ENCODE assay signal across 14 cellular contexts in genomic region chr16:85667841-85668413, GRCh38. TPM values are rescaled to one million over a fixed set of nuclear protein-coding genes. Genes with fewer than 3 reads are reported as not detected.
DNase-seq lines count a peak whose midpoint lies in the region; ATAC-seq and TF ChIP-seq lines count a peak whose summit lies in the region.
"Had no signal": no experiment of that assay in that cellular context is flagged by ENCODE, and none has a peak within 500 bp of the region (broad histone marks: within the 10 kb centered on the region; RNA-seq: fewer than 3 reads in every experiment).

No MANE protein-coding gene starts in this region.

- H3K4me1 ChIP-seq in Caco-2 (no peaks in the 10 kb centered on the region), HCT116 (ENCODE audit: control insufficient read depth in 1 of 2, insufficient read depth in 2 of 2, low read length in 2 of 2) (no peaks in the 10 kb centered on the region), osteoblast (ENCODE audit: insufficient read depth, low read length) (no peaks in the 10 kb centered on the region), SJCRH30 (no peaks in the 10 kb centered on the region)
- H3K4me1 ChIP-seq: SJSA1 had no signal

- H3K9me3 ChIP-seq in Caco-2 (no peaks in the 10 kb centered on the region), HCT116 (ENCODE audit: control insufficient read depth in 1 of 2, insufficient read depth in 1 of 2, low read depth in 1 of 2, low read length in 2 of 2) (no peaks in the 10 kb centered on the region), osteoblast (ENCODE audit: low read depth, low read length) (no peaks in the 10 kb centered on the region), SJCRH30 (replicated peaks) (no peaks in the 10 kb centered on the region)
- H3K9me3 ChIP-seq: SJSA1 had no signal

- H3K4me2 ChIP-seq in HCT116 (ENCODE audit: low read length) (no peak overlapping the region), osteoblast (ENCODE audit: insufficient read depth, low read length) (no peak overlapping the region)

- no peak overlapping the region for H3K9ac ChIP-seq in HCT116 (ENCODE audit: low read length)

- no peak overlapping the region for H3K27ac ChIP-seq in HCT116 (ENCODE audit: low read depth, low read length)
- H3K27ac ChIP-seq in osteoblast (ENCODE audit: low read depth, low read length): no peak overlapping the region
- H3K27ac ChIP-seq in SJCRH30: no peak overlapping the region
- H3K27ac ChIP-seq: SJSA1 had no signal

- no peak for TF ChIP-seq POLR2A in HCT116 (IDR thresholded peaks at IDR 0.05; ENCODE audit: borderline replicate concordance, extremely low read depth, insufficient read depth, insufficient read length)

- H4K20me1 ChIP-seq in HCT116 (ENCODE audit: insufficient read depth) (peaks cover 4% of the 10 kb centered on the region; the same call in 1 of the 2 replicates), osteoblast (ENCODE audit: insufficient read depth, low read length) (peaks cover 34% of the 10 kb centered on the region)

- H3K36me3 ChIP-seq in Caco-2 (ENCODE audit: control insufficient read depth, insufficient read depth, low read length): peaks cover 23% of the 10 kb centered on the region
- peaks cover 70 to 83% of the 10 kb centered on the region in 2 experiments; a peak in 3 of 4 replicates for H3K36me3 ChIP-seq in HCT116 (ENCODE audit: control insufficient read depth in 1 of 2, insufficient read depth in 2 of 2, low read length in 2 of 2)
- H3K36me3 ChIP-seq in osteoblast (ENCODE audit: insufficient read depth, low read length): peaks cover 96% of the 10 kb centered on the region
- peaks cover 27% of the 10 kb centered on the region for H3K36me3 ChIP-seq in SJCRH30

- POLR2A ChIA-PET in Caco-2 (lab: Charles Lee): no interaction called here
- POLR2A ChIA-PET in HCT116 (lab: Charles Lee): no interaction called here

- no peaks in the 10 kb centered on the region for H3K9me3 Mint-ChIP-seq in Caco-2 (ENCODE audit: unreplicated experiment)
- no peaks in the 10 kb centered on the region for H3K9me3 Mint-ChIP-seq in chondrocyte (ENCODE audit: low read depth)
- no peaks in the 10 kb centered on the region for H3K9me3 Mint-ChIP-seq in T-helper 2 cell treated with Interferon-gamma antibody and Interleukin-4, amounts not matched to agents 5 μg/mL and 100 μg/mL, for 36 hours
- H3K9me3 Mint-ChIP-seq: CD4-positive, alpha-beta T cell had no signal

- H3K79me2 ChIP-seq in HCT116 (ENCODE audit: insufficient read depth, low read length) (no peaks in the 10 kb centered on the region), osteoblast (ENCODE audit: insufficient read depth, low read length) (peaks cover 3% of the 10 kb centered on the region)

- peak; percentile 26 for ATAC-seq in HCT116
- ATAC-seq in HG03108 (IDR thresholded peaks at IDR 0.05; ENCODE audit: unreplicated experiment): no peak

- H3K27me3 Mint-ChIP-seq in Caco-2 (ENCODE audit: insufficient read depth, unreplicated experiment) (no peaks in the 10 kb centered on the region), chondrocyte (ENCODE audit: low read depth) (no peaks in the 10 kb centered on the region)
- no peaks in the 10 kb centered on the region for H3K27me3 Mint-ChIP-seq in T-helper 2 cell treated with Interferon-gamma antibody and Interleukin-4, amounts not matched to agents 5 μg/mL and 100 μg/mL, for 36 hours (ENCODE audit: low read depth)
- H3K27me3 Mint-ChIP-seq: B cell; CD4-positive, alpha-beta T cell had no signal

- intact Hi-C loops in Caco-2 (cut with micrococcal nuclease; ENCODE audit: unreplicated experiment): no loop called here
- intact Hi-C loops in HCT116 (cut with micrococcal nuclease): no loop called here

- no peak for TF ChIP-seq CTCF in Caco-2 (IDR thresholded peaks at IDR 0.05; ENCODE audit: insufficient read depth in 1 of 2, low read depth in 1 of 2, low read length in 1 of 2, severe bottlenecking in 1 of 2, unreplicated experiment in 1 of 2)
- TF ChIP-seq CTCF in HCT116 (IDR thresholded peaks at IDR 0.05 in 2 of 3, conservative IDR thresholded peaks at IDR 0.05 in 1 of 3; ENCODE audit: borderline replicate concordance in 1 of 3, insufficient read depth in 1 of 3, low read depth in 2 of 3, low read length in 2 of 3): no peak
- no peak for TF ChIP-seq CTCF in chondrocyte (IDR thresholded peaks at IDR 0.05)
- no peak for TF ChIP-seq CTCF in osteoblast (IDR thresholded peaks at IDR 0.05; ENCODE audit: extremely low read depth, low read depth, low read length)

- H3K4me3 ChIP-seq in Caco-2 (ENCODE audit: low read depth, low read length) (no peak overlapping the region), HCT116 (replicated peaks in 1 of 2; ENCODE audit: low read depth in 1 of 2, low read length in 2 of 2) (no peak overlapping the region), osteoblast (ENCODE audit: insufficient read depth, low read length) (no peak overlapping the region), SJCRH30 (no peak overlapping the region)
- H3K4me3 ChIP-seq: SJSA1 had no signal

- peaks cover 100% of the 10 kb centered on the region for H3K36me3 Mint-ChIP-seq in Caco-2 (ENCODE audit: insufficient read depth, unreplicated experiment)
- peaks cover 41% of the 10 kb centered on the region for H3K36me3 Mint-ChIP-seq in chondrocyte (ENCODE audit: low read depth)
- H3K36me3 Mint-ChIP-seq in T-helper 2 cell treated with Interferon-gamma antibody and Interleukin-4, amounts not matched to agents 5 μg/mL and 100 μg/mL, for 36 hours (ENCODE audit: low read depth): peaks cover 57% of the 10 kb centered on the region

- BruUV-seq in Caco-2 (replicated peaks; lab: Mats Ljungman, UMichigan) (TSS peak; percentile 14), HCT116 (replicated peaks; lab: Mats Ljungman, UMichigan) (no TSS peak)

- H3K27me3 ChIP-seq in Caco-2 (replicated peaks; ENCODE audit: control insufficient read depth, insufficient read depth, low read length): no peaks in the 10 kb centered on the region
- no peaks in the 10 kb centered on the region for H3K27me3 ChIP-seq in HCT116 (ENCODE audit: insufficient read depth, low read length)
- no peaks in the 10 kb centered on the region for H3K27me3 ChIP-seq in osteoblast (ENCODE audit: insufficient read depth, low read length)
- H3K27me3 ChIP-seq in SJCRH30: no peaks in the 10 kb centered on the region
- H3K27me3 ChIP-seq: SJSA1 had no signal

- no peak overlapping the region for H3K4me3 Mint-ChIP-seq in Caco-2 (ENCODE audit: unreplicated experiment)
- no peak overlapping the region for H3K4me3 Mint-ChIP-seq in chondrocyte (ENCODE audit: unreplicated experiment)
- H3K4me3 Mint-ChIP-seq in T-helper 2 cell treated with Interferon-gamma antibody and Interleukin-4, amounts not matched to agents 5 μg/mL and 100 μg/mL, for 36 hours: no peak overlapping the region
- H3K4me3 Mint-ChIP-seq: B cell; CD4-positive, alpha-beta T cell had no signal

- CTCF ChIA-PET in Caco-2 (lab: Charles Lee): interaction anchor here (1.2 kb wide), 1 partner anchor 22 kb away, joined by 3 read pairs; no protein-coding TSS in a partner anchor
- CTCF ChIA-PET in HCT116 (lab: Charles Lee): interaction anchor here (0.6 kb wide), 1 partner anchor 8 kb away, joined by 3 read pairs; no protein-coding TSS in a partner anchor

- TF ChIP-seq RAD21 in HCT116 (IDR thresholded peaks at IDR 0.05; ENCODE audit: low read depth): no peak

- H2AFZ ChIP-seq in HCT116 (ENCODE audit: low read depth, low read length, poor library complexity, severe bottlenecking) (no peak overlapping the region), osteoblast (ENCODE audit: low read length) (no peak overlapping the region)

- H3K4me1 Mint-ChIP-seq in Caco-2 (ENCODE audit: low read depth, unreplicated experiment) (no peaks in the 10 kb centered on the region), chondrocyte (ENCODE audit: low read depth) (no peaks in the 10 kb centered on the region)
- H3K4me1 Mint-ChIP-seq in T-helper 2 cell treated with Interferon-gamma antibody and Interleukin-4, amounts not matched to agents 5 μg/mL and 100 μg/mL, for 36 hours (ENCODE audit: low read depth): no peaks in the 10 kb centered on the region
- H3K4me1 Mint-ChIP-seq: B cell had no signal

- H3K9me2 ChIP-seq in HCT116 (ENCODE audit: insufficient read depth): no peaks in the 10 kb centered on the region

- RAD21 ChIA-PET in HCT116 (lab: Charles Lee; ENCODE audit: low non-redundant PET in 1 of 2, low total read pairs in 2 of 2, uncharacterized antibody in 2 of 2, unreplicated experiment in 2 of 2): no interaction called here

- H3K27ac Mint-ChIP-seq in Caco-2 (ENCODE audit: unreplicated experiment) (no peak overlapping the region), chondrocyte (ENCODE audit: unreplicated experiment) (no peak overlapping the region)
- H3K27ac Mint-ChIP-seq in T-helper 2 cell treated with Interferon-gamma antibody and Interleukin-4, amounts not matched to agents 5 μg/mL and 100 μg/mL, for 36 hours: no peak overlapping the region
- H3K27ac Mint-ChIP-seq: B cell; CD4-positive, alpha-beta T cell had no signal

- no peak for DNase-seq in Caco-2
- no peak for DNase-seq in HCT116 (ENCODE audit: low read depth, low spot score)
- peak; percentile 77 for DNase-seq in chondrocyte (ENCODE audit: low spot score)
- DNase-seq in osteoblast (ENCODE audit: insufficient read length, low spot score, missing footprints): peak; percentile 65
- no peak for DNase-seq in T-helper 2 cell treated with Interferon-gamma antibody and Interleukin-4, amounts not matched to agents 5 μg/mL and 100 μg/mL, for 36 hours (ENCODE audit: low spot score)
- no peak for DNase-seq in SJCRH30
- DNase-seq: CD4-positive, alpha-beta T cell; DMS79; Kasumi-1; NCI-H2029; NCI-H2171 treated with DMSO at 0.1 percent for 48 hours had no signal

TF ChIP-seq in HCT116, 20 proteins besides CTCF, POLR2A, EP300 and RAD21 (continues in another document):
- TF ChIP-seq ELF1 (IDR thresholded peaks at IDR 0.05; ENCODE audit: borderline replicate concordance, low read depth) (no peak), EGR1 (IDR thresholded peaks at IDR 0.05; ENCODE audit: low read depth) (no peak), CBX3 (IDR thresholded peaks at IDR 0.05; ENCODE audit: low read depth) (no peak), TCF7L2 (IDR thresholded peaks at IDR 0.05; ENCODE audit: borderline replicate concordance, extremely low read depth, insufficient read depth, insufficient read length) (no peak), ZNF274 (IDR thresholded peaks at IDR 0.05; ENCODE audit: low read depth, low read length) (no peak), EZH2phosphoT487 (IDR thresholded peaks at IDR 0.05; ENCODE audit: borderline replicate concordance) (no peak)

RNA-seq across cellular contexts. Expression of gene GINS2, which starts 20.8 kb away (rescaled TPM):
- total RNA-seq in Caco-2 (2022) (52.5 and 62.9 TPM in 2 replicates), HCT116 (2021; ENCODE audit: unreplicated experiment) (53.3 TPM), chondrocyte (3.1 to 10.9 TPM (median 3.8 TPM) in 3 replicates), osteoblast (1.2 and 1.8 TPM in 2 replicates)
- 10.8 and 19.4 TPM in 2 replicates for polyA plus RNA-seq in HCT116 (2012)
- total RNA-seq in SJCRH30 (2014; rRNA removed; shearing (Covaris generic)): 50.9 and 51.2 TPM in 2 replicates

RNA-seq across cellular contexts. Expression of gene GSE1, which starts 54.8 kb away (rescaled TPM):
- total RNA-seq in Caco-2 (2022) (140 and 142 TPM in 2 replicates), HCT116 (2021; ENCODE audit: unreplicated experiment) (90.2 TPM), chondrocyte (22.6 to 37.1 TPM (median 24.0 TPM) in 3 replicates), osteoblast (49.6 and 55.7 TPM in 2 replicates)
- 37.9 and 44.0 TPM in 2 replicates for polyA plus RNA-seq in HCT116 (2012)
- total RNA-seq in SJCRH30 (2014; rRNA removed; shearing (Covaris generic)): 31.1 and 33.8 TPM in 2 replicates

Comparison
In these comparisons a context has a peak if more than half of its experiments do, and no peak if none do; other contexts are left out.
1. DNase-seq: peak in chondrocyte (single experiment) and osteoblast (single experiment); none in Caco-2 (0 of 2), HCT116 (single experiment), T-helper 2 cell treated with Interferon-gamma antibody and Interleukin-4, amounts not matched to agents 5 μg/mL and 100 μg/mL, for 36 hours (single experiment) and SJCRH30 (0 of 2).